In the genomic region with DNA sequence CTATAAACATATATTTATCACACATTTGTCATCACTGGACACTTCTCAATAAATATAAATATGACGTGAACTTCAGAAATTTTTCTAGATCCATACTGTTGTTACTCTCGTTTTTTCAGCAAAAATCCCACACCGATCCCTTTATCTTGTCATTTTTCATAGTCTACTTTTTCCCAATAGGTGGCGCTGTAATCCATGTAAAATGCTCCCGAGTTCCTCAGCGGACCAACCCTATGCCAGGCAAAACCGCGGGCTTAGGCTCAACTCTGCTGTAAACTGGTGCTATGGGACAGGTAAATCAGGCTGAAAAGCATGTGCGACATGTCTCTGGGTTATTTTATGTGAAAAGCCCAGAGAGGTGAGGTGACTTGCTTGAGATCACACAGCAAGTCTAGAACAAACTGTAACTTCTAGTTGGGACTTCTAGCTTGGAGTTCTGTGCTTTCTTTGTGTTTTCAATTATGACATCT, we compare ENCODE assay signal across 8 cellular contexts.
DNase-seq lines count a peak whose midpoint lies in the region; ATAC-seq, FAIRE-seq and TF ChIP-seq lines count a peak whose summit lies in the region.

No MANE protein-coding gene starts in this region.

- H3K27me3 Mint-ChIP-seq in activated T-helper 2 cell treated with anti-CD3 and anti-CD28 coated beads, Interferon-gamma antibody, Interleukin-2, Interleukin-4, amounts not matched to agents 10 μg/mL and 5 μg/mL and 100 μg/mL, durations not matched to agents 14 hours and 24 hours and 36 hours (ENCODE audit: low read depth): peaks cover 20% of the 10 kb centered on the region
- no peaks in the 10 kb centered on the region for H3K27me3 Mint-ChIP-seq in progenitor cell of endocrine pancreas

- no peak overlapping the region for H3K4me3 Mint-ChIP-seq in activated T-helper 2 cell treated with anti-CD3 and anti-CD28 coated beads, Interferon-gamma antibody, Interleukin-2, Interleukin-4, amounts not matched to agents 10 μg/mL and 5 μg/mL and 100 μg/mL, durations not matched to agents 14 hours and 24 hours and 36 hours (ENCODE audit: low read depth)
- no peak overlapping the region for H3K4me3 Mint-ChIP-seq in progenitor cell of endocrine pancreas (ENCODE audit: low read depth)

- DNase-seq in AG09319 (ENCODE audit: extremely low read depth, low read depth): peak; percentile 24
- DNase-seq in GM12892 (ENCODE audit: insufficient read length): no peak
- DNase-seq in NCI-H2227 (lab: John Stamatoyannopoulos, UW; ENCODE audit: unreplicated experiment): peak; percentile 88
- DNase-seq in activated T-helper 2 cell treated with anti-CD3 and anti-CD28 coated beads, Interferon-gamma antibody, Interleukin-2, Interleukin-4, amounts not matched to agents 10 μg/mL and 5 μg/mL and 100 μg/mL, durations not matched to agents 14 hours and 24 hours and 36 hours (ENCODE audit: low spot score): peak; percentile 9
- DNase-seq in heart right ventricle: peak; percentile 27 to 54
- peak; percentile 30 for DNase-seq in progenitor cell of endocrine pancreas (ENCODE audit: low spot score, unreplicated experiment)

- TF ChIP-seq POLR2A in GM12892 (IDR thresholded peaks at IDR 0.05; ENCODE audit: low read depth, low read length): no peak

- H3K9me3 ChIP-seq in heart right ventricle: no peaks in the 10 kb centered on the region

- peak overlapping the region in 1 of 10 donors; percentile 17 for H3K27ac ChIP-seq in heart right ventricle

- peaks cover 2% of the 10 kb centered on the region for H3K4me1 Mint-ChIP-seq in activated T-helper 2 cell treated with anti-CD3 and anti-CD28 coated beads, Interferon-gamma antibody, Interleukin-2, Interleukin-4, amounts not matched to agents 10 μg/mL and 5 μg/mL and 100 μg/mL, durations not matched to agents 14 hours and 24 hours and 36 hours (ENCODE audit: low read depth)
- H3K4me1 Mint-ChIP-seq in progenitor cell of endocrine pancreas (ENCODE audit: low read depth): peaks cover 64% of the 10 kb centered on the region

- ATAC-seq in HG03060 (IDR thresholded peaks at IDR 0.05; ENCODE audit: low read depth, unreplicated experiment) (peak; percentile 57), heart right ventricle (peak; percentile 41 to 89 (median 83)), GM21619 (IDR thresholded peaks at IDR 0.05; ENCODE audit: unreplicated experiment) (no peak)

- peak overlapping the region in 2 of 10 donors; percentile 3 to 13 for H3K4me3 ChIP-seq in heart right ventricle

- no peaks in the 10 kb centered on the region for H3K36me3 Mint-ChIP-seq in activated T-helper 2 cell treated with anti-CD3 and anti-CD28 coated beads, Interferon-gamma antibody, Interleukin-2, Interleukin-4, amounts not matched to agents 10 μg/mL and 5 μg/mL and 100 μg/mL, durations not matched to agents 14 hours and 24 hours and 36 hours (ENCODE audit: low read depth)
- H3K36me3 Mint-ChIP-seq in progenitor cell of endocrine pancreas (ENCODE audit: insufficient read depth): peaks cover 12% of the 10 kb centered on the region

- WGBS in heart right ventricle, 2 donors: 3 to 4% methylated on average over 9 of the region's 9 CpGs

- peaks cover 0 to 3% (median 0%) of the 10 kb centered on the region in 9 donors for H3K36me3 ChIP-seq in heart right ventricle

- peak; percentile 30 for FAIRE-seq in GM12892 (lab: Jason Lieb, UNC)

- TF ChIP-seq CTCF in AG09319 (IDR thresholded peaks at IDR 0.05; ENCODE audit: low read depth, low read length) (peak; percentile 70), heart right ventricle (IDR thresholded peaks at IDR 0.05) (peak; percentile 42 to 92 (median 74)), progenitor cell of endocrine pancreas (IDR thresholded peaks at IDR 0.05; ENCODE audit: unreplicated experiment) (peak; percentile 93)

- H3K27ac Mint-ChIP-seq in activated T-helper 2 cell treated with anti-CD3 and anti-CD28 coated beads, Interferon-gamma antibody, Interleukin-2, Interleukin-4, amounts not matched to agents 10 μg/mL and 5 μg/mL and 100 μg/mL, durations not matched to agents 14 hours and 24 hours and 36 hours: no peak overlapping the region
- H3K27ac Mint-ChIP-seq in progenitor cell of endocrine pancreas: no peak overlapping the region

- H3K9me3 Mint-ChIP-seq in activated T-helper 2 cell treated with anti-CD3 and anti-CD28 coated beads, Interferon-gamma antibody, Interleukin-2, Interleukin-4, amounts not matched to agents 10 μg/mL and 5 μg/mL and 100 μg/mL, durations not matched to agents 14 hours and 24 hours and 36 hours: no peaks in the 10 kb centered on the region
- H3K9me3 Mint-ChIP-seq in progenitor cell of endocrine pancreas (ENCODE audit: low read depth): no peaks in the 10 kb centered on the region

- no peaks in the 10 kb centered on the region for H3K27me3 ChIP-seq in heart right ventricle

- intact Hi-C loops in activated T-helper 2 cell treated with anti-CD3 and anti-CD28 coated beads, Interferon-gamma antibody, Interleukin-2, Interleukin-4, amounts not matched to agents 10 μg/mL and 5 μg/mL and 100 μg/mL, durations not matched to agents 14 hours and 24 hours and 36 hours (cut with micrococcal nuclease): loop anchor here (5.0 to 10.0 kb wide), 2 partner anchors 175 to 257 kb away; no protein-coding TSS in a partner anchor
- intact Hi-C loops in heart right ventricle (cut with DNase I): loop anchor here (1.0 to 10.0 kb wide), 7 partner anchors 40 to 247 kb away; a partner anchor contains a TSS

- H3K4me1 ChIP-seq in heart right ventricle: peaks cover 0 to 57% (median 20%) of the 10 kb centered on the region in 9 donors
